20 cellular contexts compared by ENCODE assay signal in the genomic region with DNA sequence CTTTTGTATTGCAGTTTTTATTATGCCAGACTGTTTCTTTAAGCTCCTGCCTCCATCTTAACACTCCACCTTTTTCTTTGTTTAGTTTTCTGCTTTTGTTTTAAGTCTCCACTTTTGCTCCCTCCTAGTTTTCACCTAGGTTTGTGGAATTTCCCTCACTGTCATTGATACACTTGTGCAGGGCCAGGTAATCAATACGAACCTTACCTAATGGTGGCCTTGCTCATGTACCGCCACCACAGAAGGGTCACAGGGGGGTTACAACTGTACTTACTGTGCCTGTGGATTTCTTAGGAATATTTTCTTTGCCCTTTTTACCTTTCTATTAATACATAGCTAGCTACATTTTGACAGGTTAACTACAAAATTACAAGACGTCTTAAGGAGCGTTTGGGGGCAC.
"Had no signal": no experiment of that assay in that cellular context is flagged by ENCODE, and none has a peak within 500 bp of the region (broad histone marks: within the 10 kb centered on the region; RNA-seq: fewer than 3 reads in every experiment).

No MANE protein-coding gene starts in this region.

- H3K4me1 ChIP-seq: lower lobe of right lung, uterus had no signal

- H3K4me2 ChIP-seq: SK-N-SH had no signal

- H3K27ac Mint-ChIP-seq: activated CD4-positive, alpha-beta memory T cell treated with anti-CD3 and anti-CD28 coated beads, Interleukin-2, amount 10 ng/mL, durations not matched to agents 7 days and 5 days; activated CD8-positive, alpha-beta memory T cell treated with anti-CD3 and anti-CD28 coated beads, Interleukin-2, amount 10 ng/mL, durations not matched to agents 7 days and 5 days; activated naive CD4-positive, alpha-beta T cell treated with anti-CD3 and anti-CD28 coated beads for 36 hours had no signal

- ATAC-seq: activated CD8-positive, alpha-beta memory T cell treated with anti-CD3 and anti-CD28 coated beads, Interleukin-2, amount 10 ng/mL, durations not matched to agents 7 days and 5 days; lower lobe of right lung; stimulated activated naive CD8-positive, alpha-beta T cell treated with anti-CD3 and anti-CD28 coated beads, Interleukin-15, Interleukin-2, amounts not matched to agents 100 U/mL and 50 U/mL, for 24 hours had no signal

- H3K9ac ChIP-seq: SK-N-SH had no signal

- H3K9me3 ChIP-seq: body of pancreas, lower lobe of right lung, SK-N-SH, tibial artery, uterus had no signal

- H3K4me1 Mint-ChIP-seq: activated CD4-positive, alpha-beta memory T cell treated with anti-CD3 and anti-CD28 coated beads, Interleukin-2, amount 10 ng/mL, durations not matched to agents 7 days and 5 days; activated CD8-positive, alpha-beta memory T cell treated with anti-CD3 and anti-CD28 coated beads, Interleukin-2, amount 10 ng/mL, durations not matched to agents 7 days and 5 days had no signal

- H3K4me3 Mint-ChIP-seq: activated CD4-positive, alpha-beta memory T cell treated with anti-CD3 and anti-CD28 coated beads, Interleukin-2, amount 10 ng/mL, durations not matched to agents 7 days and 5 days; activated CD8-positive, alpha-beta memory T cell treated with anti-CD3 and anti-CD28 coated beads, Interleukin-2, amount 10 ng/mL, durations not matched to agents 7 days and 5 days; activated naive CD4-positive, alpha-beta T cell treated with anti-CD3 and anti-CD28 coated beads for 36 hours had no signal

- H3K36me3 Mint-ChIP-seq: activated CD8-positive, alpha-beta memory T cell treated with anti-CD3 and anti-CD28 coated beads, Interleukin-2, amount 10 ng/mL, durations not matched to agents 7 days and 5 days had no signal

- H3K36me3 ChIP-seq: lower lobe of right lung, tibial artery, uterus had no signal

- H3K27ac ChIP-seq: coronary artery, lower lobe of right lung, tibial artery, uterus had no signal

- H3K27me3 ChIP-seq: body of pancreas, tibial artery, uterus had no signal

- H3K4me3 ChIP-seq: body of pancreas, coronary artery, lower lobe of right lung, tibial artery, uterus had no signal

- DNase-seq: activated CD4-positive, alpha-beta memory T cell treated with anti-CD3 and anti-CD28 coated beads, Interleukin-2, amount 10 ng/mL, durations not matched to agents 7 days and 5 days; activated CD4-positive, alpha-beta T cell treated with anti-CD3 and anti-CD28 coated beads for 48 hours; activated CD4-positive, CD25-positive, alpha-beta regulatory T cell; activated CD8-positive, alpha-beta memory T cell treated with anti-CD3 and anti-CD28 coated beads, Interleukin-2, amount 10 ng/mL, durations not matched to agents 7 days and 5 days; activated naive CD4-positive, alpha-beta T cell treated with anti-CD3 and anti-CD28 coated beads for 36 hours; activated T-cell treated with anti-CD3 and anti-CD28 coated beads, Interleukin-2, amount 50 U/mL, for 1 hour; body of pancreas; central memory CD4-positive, alpha-beta T cell; erythroblast; head of caudate nucleus; lower lobe of right lung; posterior cingulate gyrus; retina; SK-N-SH; stimulated activated naive CD8-positive, alpha-beta T cell treated with anti-CD3 and anti-CD28 coated beads, Interleukin-15, Interleukin-2, amounts not matched to agents 100 U/mL and 50 U/mL, for 24 hours; substantia nigra; T-helper 9 cell; tibial artery; uterus had no signal

- H3K9me3 Mint-ChIP-seq: activated CD4-positive, alpha-beta memory T cell treated with anti-CD3 and anti-CD28 coated beads, Interleukin-2, amount 10 ng/mL, durations not matched to agents 7 days and 5 days; activated naive CD4-positive, alpha-beta T cell treated with anti-CD3 and anti-CD28 coated beads for 36 hours had no signal
